In genomic region chr22:36068776-36069344, GRCh38 we compare ENCODE assay signal across 24 cellular contexts. TPM values are rescaled to one million over a fixed set of nuclear protein-coding genes. Genes with fewer than 3 reads are reported as not detected.
DNase-seq lines count a peak whose midpoint lies in the region; ATAC-seq and TF ChIP-seq lines count a peak whose summit lies in the region.
"Had no signal": no experiment of that assay in that cellular context is flagged by ENCODE, and none has a peak within 500 bp of the region (broad histone marks: within the 10 kb centered on the region; RNA-seq: fewer than 3 reads in every experiment).

No MANE protein-coding gene starts in this region.

- H3K9me1 ChIP-seq in IMR-90 (ENCODE audit: insufficient read depth, low read length), result peaks cover 8% of the 10 kb centered on the region

- H3K4ac ChIP-seq in IMR-90 (ENCODE audit: low read depth, low read length), result no peak overlapping the region

- H3K14ac ChIP-seq in IMR-90 (replicated peaks; ENCODE audit: low read depth, low read length), result no peak overlapping the region

- ATAC-seq in IMR-90 (ENCODE audit: low read depth), result no peak
- ATAC-seq in body of pancreas, result no peak
- ATAC-seq in HG03108 (IDR thresholded peaks at IDR 0.05; ENCODE audit: unreplicated experiment), result no peak
- no peak for ATAC-seq in HG03571 (IDR thresholded peaks at IDR 0.05; ENCODE audit: unreplicated experiment)
- ATAC-seq: activated CD8-positive, alpha-beta T cell treated with anti-CD3 and anti-CD28 coated beads, Interleukin-2, amount 10 ng/mL, durations not matched to agents 7 days and 5 days; activated naive CD8-positive, alpha-beta T cell treated with anti-CD3 and anti-CD28 coated beads, Interleukin-2, amount 50 U/mL, for 24 hours; gastroesophageal sphincter; left lung had no signal

- TF ChIP-seq CTCF in IMR-90 (conservative IDR thresholded peaks at IDR 0.05; ENCODE audit: low read depth, low read length) (no peak), body of pancreas (IDR thresholded peaks at IDR 0.05) (no peak)

- no peak overlapping the region for H2BK20ac ChIP-seq in IMR-90 (ENCODE audit: low read depth, low read length)

- H3K27me3 ChIP-seq in IMR-90 (ENCODE audit: control insufficient read depth, insufficient read depth, low read length) (no peaks in the 10 kb centered on the region), body of pancreas (no peaks in the 10 kb centered on the region)
- H3K27me3 ChIP-seq: BLaER1, gastroesophageal sphincter, left lung, tibial nerve had no signal

- TF ChIP-seq RAD21 in IMR-90 (IDR thresholded peaks at IDR 0.05; ENCODE audit: low read length), result no peak

- no peaks in the 10 kb centered on the region for H3K36me3 ChIP-seq in IMR-90 (ENCODE audit: control insufficient read depth, insufficient read depth, low read length)
- H3K36me3 ChIP-seq in body of pancreas (replicated peaks in 1 of 2; ENCODE audit: insufficient read depth in 1 of 2, low read depth in 2 of 2), result no peaks in the 10 kb centered on the region
- H3K36me3 ChIP-seq: BLaER1, gastroesophageal sphincter, left lung, tibial nerve had no signal

- H2BK120ac ChIP-seq in IMR-90 (ENCODE audit: low read depth, low read length), result no peak overlapping the region

- H3K56ac ChIP-seq in IMR-90 (ENCODE audit: extremely low read depth, insufficient read depth, low read length), result no peak overlapping the region

- no peak overlapping the region for H2AK5ac ChIP-seq in IMR-90 (ENCODE audit: low read depth, low read length)

- CTCF ChIA-PET in IMR-90 (lab: Yijun Ruan, JAX), result interaction anchor here (0.9 kb wide), 1 partner anchor 98 kb away, joined by 3 read pairs; no protein-coding TSS in a partner anchor

- H2BK5ac ChIP-seq in IMR-90 (ENCODE audit: low read depth, low read length, poor library complexity, severe bottlenecking), result no peak overlapping the region

- no peak overlapping the region for H4K8ac ChIP-seq in IMR-90 (ENCODE audit: low read depth in 2 of 2, low read length in 2 of 2)

- H2BK15ac ChIP-seq in IMR-90 (ENCODE audit: low read depth, low read length), result no peak overlapping the region

- POLR2A ChIA-PET in IMR-90 (lab: Charles Lee; ENCODE audit: unreplicated experiment), result no interaction called here

- 60% methylated on average over 1 of the region's 6 CpGs; no CpG with 5 or more reads in 1 of the 2 experiments for WGBS in IMR-90 (ENCODE audit: extremely low coverage in 2 of 2, insufficient read length in 1 of 2), 2 experiments
- WGBS in body of pancreas, 2 donors, result 67 to 75% methylated on average over 6 of the region's 6 CpGs

- no peak overlapping the region for H3K23ac ChIP-seq in IMR-90 (ENCODE audit: low read depth, low read length)

- dilution Hi-C loops in IMR-90 (cut with HindIII; ENCODE audit: low sequenced_read_pairs, unreplicated experiment), result no loop called here

- no peak overlapping the region for H4K91ac ChIP-seq in IMR-90 (ENCODE audit: insufficient read depth, low read depth, low read length)

- no peak overlapping the region for H3K4me2 ChIP-seq in IMR-90 (ENCODE audit: low read depth, low read length)
- H3K4me2 ChIP-seq: BLaER1 had no signal

- no peak overlapping the region for H2AK9ac ChIP-seq in IMR-90 (replicated peaks; ENCODE audit: low read depth, low read length, poor library complexity)

- H3K9ac ChIP-seq in IMR-90 (ENCODE audit: low read depth, low read length), result no peak overlapping the region
- H3K9ac ChIP-seq: BLaER1 had no signal

- peaks cover 0 to 13% of the 10 kb centered on the region in 2 experiments; a peak in 2 of 4 replicates for H3K79me1 ChIP-seq in IMR-90 (ENCODE audit: low read depth in 1 of 2, low read length in 2 of 2)

- H3K4me3 ChIP-seq in IMR-90 (ENCODE audit: insufficient read depth, low read depth, low read length) (no peak overlapping the region), body of pancreas (no peak overlapping the region)
- H3K4me3 ChIP-seq: BLaER1, gastroesophageal sphincter, left lung, tibial nerve had no signal

- H3K9me3 ChIP-seq in IMR-90 (ENCODE audit: control insufficient read depth, insufficient read depth, low read length), result no peaks in the 10 kb centered on the region
- no peaks in the 10 kb centered on the region for H3K9me3 ChIP-seq in body of pancreas
- H3K9me3 ChIP-seq: BLaER1, gastroesophageal sphincter, left lung, tibial nerve had no signal

- in situ Hi-C loops in IMR-90 (cut with MboI; ENCODE audit: low sequenced_read_pairs), result no loop called here

- TF ChIP-seq POLR2A in IMR-90 (IDR thresholded peaks at IDR 0.05; ENCODE audit: low read depth, low read length) (no peak), body of pancreas (IDR thresholded peaks at IDR 0.05) (no peak)

- H3K4me1 ChIP-seq in IMR-90 (ENCODE audit: control insufficient read depth, insufficient read depth, low read length), result peaks cover 5% of the 10 kb centered on the region
- peaks cover 31% of the 10 kb centered on the region for H3K4me1 ChIP-seq in body of pancreas

- no peak overlapping the region for H4K5ac ChIP-seq in IMR-90 (ENCODE audit: low read depth, low read length)

- H2AFZ ChIP-seq in IMR-90 (replicated peaks; ENCODE audit: low read length, poor library complexity), result no peak overlapping the region

- BruUV-seq in IMR-90 (replicated peaks; lab: Mats Ljungman, UMichigan), result no TSS peak

- intact Hi-C loops in IMR-90 (cut with micrococcal nuclease), result no loop called here
- intact Hi-C loops in body of pancreas (cut with DNase I), result no loop called here

- H3K27ac ChIP-seq in IMR-90 (ENCODE audit: insufficient read depth, low read length) (no peak overlapping the region), body of pancreas (peak overlapping the region; percentile 45 to 79 (median 66))
- H3K27ac ChIP-seq: BLaER1, gastroesophageal sphincter, left lung, tibial nerve had no signal

- H4K20me1 ChIP-seq in IMR-90 (ENCODE audit: insufficient read depth, low read length), result no peaks in the 10 kb centered on the region
- H4K20me1 ChIP-seq: BLaER1 had no signal

- DNase-seq in DMS 273 treated with DMSO at 0.1 percent for 48 hours (lab: John Stamatoyannopoulos, UW) (peak; percentile 1), IMR-90 (peak; percentile 29), NCI-H82 (lab: John Stamatoyannopoulos, UW) (peak; percentile 88), body of pancreas (no peak), midbrain (lab: John Stamatoyannopoulos, UW) (no peak), GDM1 (lab: John Stamatoyannopoulos, UW) (no peak)
- DNase-seq: activated CD4-positive, CD25-positive, alpha-beta regulatory T cell treated with anti-CD3 and anti-CD28 coated beads, Interleukin-2, amount 50 U/mL, for 72 hours; activated CD8-positive, alpha-beta T cell treated with anti-CD3 and anti-CD28 coated beads, Interleukin-2, amount 10 ng/mL, durations not matched to agents 7 days and 5 days; activated effector memory CD4-positive, alpha-beta T cell treated with anti-CD3 and anti-CD28 coated beads, Interleukin-2, amount 50 U/mL, for 16 hours; activated naive CD8-positive, alpha-beta T cell treated with anti-CD3 and anti-CD28 coated beads, Interleukin-2, amount 50 U/mL, for 24 hours; activated T-cell treated with anti-CD3 and anti-CD28 coated beads for 4 hours; COR-L47; effector CD4-positive, alpha-beta T cell; hypothalamus; left lung; mesendoderm; NCI-H2081 treated with DMSO at 0.1 percent for 48 hours; NCI-H526 treated with DMSO at 0.1 percent for 48 hours; SHP77 had no signal

- no peak overlapping the region for H3K18ac ChIP-seq in IMR-90 (ENCODE audit: low read depth, low read length)

TF ChIP-seq in IMR-90, 13 proteins besides CTCF, POLR2A, EP300 and RAD21:
- no peak for TF ChIP-seq RFX5 (IDR thresholded peaks at IDR 0.05; ENCODE audit: low read depth, low read length)
- TF ChIP-seq MAZ (IDR thresholded peaks at IDR 0.05; ENCODE audit: borderline replicate concordance, low read depth, low read length), result no peak
- no peak for TF ChIP-seq CEBPB (IDR thresholded peaks at IDR 0.05; ENCODE audit: low read depth, low read length)
- no peak for TF ChIP-seq SMC3 (IDR thresholded peaks at IDR 0.05; ENCODE audit: low read depth, low read length)
- no peak for TF ChIP-seq FOS (IDR thresholded peaks at IDR 0.05; ENCODE audit: low read depth, low read length)
- TF ChIP-seq MXI1 (IDR thresholded peaks at IDR 0.05; ENCODE audit: borderline replicate concordance, low read depth, low read length), result no peak
- TF ChIP-seq NFE2L2 (IDR thresholded peaks at IDR 0.05; ENCODE audit: low read depth, low read length), result no peak
- no peak for TF ChIP-seq RCOR1 (IDR thresholded peaks at IDR 0.05; ENCODE audit: insufficient replicate concordance, low read length)
- TF ChIP-seq MAFK (IDR thresholded peaks at IDR 0.05; ENCODE audit: low read depth, low read length), result no peak
- TF ChIP-seq USF2 (IDR thresholded peaks at IDR 0.05; ENCODE audit: low read depth, low read length), result no peak
- no peak for TF ChIP-seq BHLHE40 (IDR thresholded peaks at IDR 0.05; ENCODE audit: low read depth, low read length)
- TF ChIP-seq ELK1 (IDR thresholded peaks at IDR 0.05; ENCODE audit: borderline replicate concordance, low read depth, low read length), result no peak
- no peak for TF ChIP-seq CHD1 (IDR thresholded peaks at IDR 0.05; ENCODE audit: low read depth, low read length)

RNA-seq across cellular contexts. Expression of gene RBFOX2, which starts 40.2 kb away (rescaled TPM):
- total RNA-seq in IMR-90 (2012; rRNA removed) (178 and 227 TPM in 2 replicates), body of pancreas (10 to 100 TPM; 28.7 to 31.1 TPM)
- polyA plus RNA-seq in IMR-90 (2012; rRNA removed), result 146 and 151 TPM in 2 replicates
- polyA plus RNA-seq in IMR-90 (2012; cell fraction: cytosol; rRNA removed), result 70.2 and 96.3 TPM in 2 replicates
- 131 and 234 TPM in 2 replicates for polyA plus RNA-seq in IMR-90 (2012; cell fraction: nucleus; rRNA removed; ENCODE audit: low replicate concordance)

Comparison
In these comparisons a context has a peak if more than half of its experiments do, and no peak if none do; other contexts are left out.
1. DNase-seq: peak in DMS 273 treated with DMSO at 0.1 percent for 48 hours (single experiment), IMR-90 (single experiment) and NCI-H82 (single experiment); none in body of pancreas (0 of 4), midbrain (single experiment) and GDM1 (single experiment).